ENCODE assay signal across 8 cellular contexts in genomic region chr1:183416850-183417690, GRCh38. TPM values are rescaled to one million over a fixed set of nuclear protein-coding genes. Genes with fewer than 3 reads are reported as not detected.
DNase-seq lines count a peak whose midpoint lies in the region; ATAC-seq and TF ChIP-seq lines count a peak whose summit lies in the region.

No MANE protein-coding gene starts in this region.

- peaks cover 24% of the 10 kb centered on the region for H3K4me1 Mint-ChIP-seq in activated CD8-positive, alpha-beta memory T cell treated with anti-CD3 and anti-CD28 coated beads, Interleukin-2, amount 10 ng/mL, durations not matched to agents 7 days and 5 days
- H3K4me1 Mint-ChIP-seq in stimulated activated memory B cell treated with anti-CD40 and anti-IgM and Interleukin-4, amounts not matched to agents 10 μg/mL and 1 μg/mL and 100 μg/mL, for 72 hours: peaks cover 28% of the 10 kb centered on the region

- no peaks in the 10 kb centered on the region for H3K79me2 ChIP-seq in MM.1S (ENCODE audit: low read length)

- no peaks in the 10 kb centered on the region for H3K9me2 ChIP-seq in MM.1S (replicated peaks; ENCODE audit: insufficient read depth, low read length)

- H3K4me3 ChIP-seq in epithelial cell of proximal tubule (ENCODE audit: low read depth, low read length): peak overlapping the region; percentile 1
- peak overlapping the region; percentile 36 for H3K4me3 ChIP-seq in mesodermal cell (ENCODE audit: extremely low read depth, insufficient read depth, low read length, poor library complexity, severe bottlenecking)
- no peak overlapping the region for H3K4me3 ChIP-seq in MM.1S (ENCODE audit: low read length)

- DNase-seq in COLO829 (ENCODE audit: low spot score): peak; percentile 35
- peak; percentile 71 for DNase-seq in NCI-H146 (lab: John Stamatoyannopoulos, UW)
- DNase-seq in activated CD8-positive, alpha-beta memory T cell treated with anti-CD3 and anti-CD28 coated beads, Interleukin-2, amount 10 ng/mL, durations not matched to agents 7 days and 5 days: peak; percentile 51
- DNase-seq in epithelial cell of proximal tubule (ENCODE audit: low read depth): no peak
- DNase-seq in MM.1S: no peak

- H3K27me3 Mint-ChIP-seq in activated CD8-positive, alpha-beta memory T cell treated with anti-CD3 and anti-CD28 coated beads, Interleukin-2, amount 10 ng/mL, durations not matched to agents 7 days and 5 days: peaks cover 65% of the 10 kb centered on the region
- peaks cover 55% of the 10 kb centered on the region for H3K27me3 Mint-ChIP-seq in stimulated activated memory B cell treated with anti-CD40 and anti-IgM and Interleukin-4, amounts not matched to agents 10 μg/mL and 1 μg/mL and 100 μg/mL, for 72 hours

- H3K36me3 ChIP-seq in mesodermal cell (ENCODE audit: control insufficient read depth, insufficient read depth, low read length) (no peaks in the 10 kb centered on the region), MM.1S (replicated peaks; ENCODE audit: insufficient read depth, low read length) (no peaks in the 10 kb centered on the region)

- no peak overlapping the region for H3K4me2 ChIP-seq in MM.1S (ENCODE audit: low read depth, low read length)

- no peak overlapping the region for H3K4me3 Mint-ChIP-seq in activated CD8-positive, alpha-beta memory T cell treated with anti-CD3 and anti-CD28 coated beads, Interleukin-2, amount 10 ng/mL, durations not matched to agents 7 days and 5 days
- peak overlapping the region; percentile 40 for H3K4me3 Mint-ChIP-seq in stimulated activated memory B cell treated with anti-CD40 and anti-IgM and Interleukin-4, amounts not matched to agents 10 μg/mL and 1 μg/mL and 100 μg/mL, for 72 hours

- no peak overlapping the region for H3K27ac ChIP-seq in mesodermal cell (ENCODE audit: low read depth, low read length, severe bottlenecking)
- no peak overlapping the region for H3K27ac ChIP-seq in MM.1S (ENCODE audit: low read length)

- H3K36me3 Mint-ChIP-seq in activated CD8-positive, alpha-beta memory T cell treated with anti-CD3 and anti-CD28 coated beads, Interleukin-2, amount 10 ng/mL, durations not matched to agents 7 days and 5 days: peaks cover 3% of the 10 kb centered on the region
- H3K36me3 Mint-ChIP-seq in stimulated activated memory B cell treated with anti-CD40 and anti-IgM and Interleukin-4, amounts not matched to agents 10 μg/mL and 1 μg/mL and 100 μg/mL, for 72 hours: no peaks in the 10 kb centered on the region

- H3K9me3 Mint-ChIP-seq in activated CD8-positive, alpha-beta memory T cell treated with anti-CD3 and anti-CD28 coated beads, Interleukin-2, amount 10 ng/mL, durations not matched to agents 7 days and 5 days (ENCODE audit: low read depth): no peaks in the 10 kb centered on the region
- H3K9me3 Mint-ChIP-seq in stimulated activated memory B cell treated with anti-CD40 and anti-IgM and Interleukin-4, amounts not matched to agents 10 μg/mL and 1 μg/mL and 100 μg/mL, for 72 hours: no peaks in the 10 kb centered on the region

- TF ChIP-seq CTCF in epithelial cell of proximal tubule (conservative IDR thresholded peaks at IDR 0.05; ENCODE audit: low read depth, low read length): no peak
- no peak for TF ChIP-seq CTCF in MM.1S (IDR thresholded peaks at IDR 0.05; ENCODE audit: low read length)

- H3K4me1 ChIP-seq in mesodermal cell (ENCODE audit: control insufficient read depth, insufficient read depth, low read length, poor library complexity, severe bottlenecking): peaks cover 3% of the 10 kb centered on the region
- no peaks in the 10 kb centered on the region for H3K4me1 ChIP-seq in MM.1S (ENCODE audit: low read length)

- WGBS in mesodermal cell (ENCODE audit: insufficient coverage in 2 of 2), 2 experiments: 2% methylated on average over 58 to 59 of the region's 62 CpGs

- no peaks in the 10 kb centered on the region for H4K20me1 ChIP-seq in MM.1S (ENCODE audit: insufficient read depth, low read length)

- no peak overlapping the region for H3K9ac ChIP-seq in MM.1S (ENCODE audit: low read length)

- no peaks in the 10 kb centered on the region for H3K9me3 ChIP-seq in mesodermal cell (ENCODE audit: control insufficient read depth, low read length)
- H3K9me3 ChIP-seq in MM.1S (replicated peaks; ENCODE audit: insufficient read depth, low read length): no peaks in the 10 kb centered on the region

- CTCF ChIA-PET in activated CD8-positive, alpha-beta memory T cell treated with anti-CD3 and anti-CD28 coated beads, Interleukin-2, amount 10 ng/mL, durations not matched to agents 7 days and 5 days (lab: Charles Lee): no interaction called here

- no peak overlapping the region for H2AFZ ChIP-seq in MM.1S (ENCODE audit: low read length)

- H3K27me3 ChIP-seq in MM.1S (replicated peaks; ENCODE audit: insufficient read depth, low read length): no peaks in the 10 kb centered on the region

- ATAC-seq in activated CD8-positive, alpha-beta memory T cell treated with anti-CD3 and anti-CD28 coated beads, Interleukin-2, amount 10 ng/mL, durations not matched to agents 7 days and 5 days: peak; percentile 68
- no peak for ATAC-seq in stimulated activated memory B cell treated with anti-CD40 and anti-IgM and Interleukin-4, amounts not matched to agents 10 μg/mL and 1 μg/mL and 100 μg/mL, for 72 hours
- no peak for ATAC-seq in HG02870 (IDR thresholded peaks at IDR 0.05; ENCODE audit: unreplicated experiment)

- no peaks in the 10 kb centered on the region for H3F3A ChIP-seq in MM.1S (ENCODE audit: insufficient read depth, low read length)

- no peak overlapping the region for H3K27ac Mint-ChIP-seq in activated CD8-positive, alpha-beta memory T cell treated with anti-CD3 and anti-CD28 coated beads, Interleukin-2, amount 10 ng/mL, durations not matched to agents 7 days and 5 days
- H3K27ac Mint-ChIP-seq in stimulated activated memory B cell treated with anti-CD40 and anti-IgM and Interleukin-4, amounts not matched to agents 10 μg/mL and 1 μg/mL and 100 μg/mL, for 72 hours: no peak overlapping the region

RNA-seq across cellular contexts. Expression of gene NMNAT2, which starts 1.1 kb away (rescaled TPM):
- not detected for total RNA-seq in activated CD8-positive, alpha-beta memory T cell treated with anti-CD3 and anti-CD28 coated beads, Interleukin-2, amount 10 ng/mL, durations not matched to agents 7 days and 5 days
- 0.52 and 0.65 TPM in 2 replicates for total RNA-seq in epithelial cell of proximal tubule
- 4.2 TPM for polyA plus RNA-seq in mesodermal cell (2013, experiment 1 of 2)
- polyA plus RNA-seq in mesodermal cell (2013, experiment 2 of 2): 2.2 TPM

RNA-seq across cellular contexts. Expression of gene SMG7, which starts 55.2 kb away (rescaled TPM):
- 10 to 100 TPM; 80.2 to 87.8 TPM for total RNA-seq in activated CD8-positive, alpha-beta memory T cell treated with anti-CD3 and anti-CD28 coated beads, Interleukin-2, amount 10 ng/mL, durations not matched to agents 7 days and 5 days
- 7.0 and 8.5 TPM in 2 replicates for total RNA-seq in epithelial cell of proximal tubule
- polyA plus RNA-seq in mesodermal cell (2013, experiment 1 of 2): 37.4 TPM
- polyA plus RNA-seq in mesodermal cell (2013, experiment 2 of 2): 35.4 TPM

Comparison
In these comparisons a context has a peak if more than half of its experiments do, and no peak if none do; other contexts are left out.
1. DNase-seq: peak in COLO829 (single experiment), NCI-H146 (single experiment) and activated CD8-positive, alpha-beta memory T cell treated with anti-CD3 and anti-CD28 coated beads, Interleukin-2, amount 10 ng/mL, durations not matched to agents 7 days and 5 days (single experiment); none in epithelial cell of proximal tubule (single experiment) and MM.1S (single experiment).